Comparison of ENCODE assay signal across 15 cellular contexts in the genomic region with DNA sequence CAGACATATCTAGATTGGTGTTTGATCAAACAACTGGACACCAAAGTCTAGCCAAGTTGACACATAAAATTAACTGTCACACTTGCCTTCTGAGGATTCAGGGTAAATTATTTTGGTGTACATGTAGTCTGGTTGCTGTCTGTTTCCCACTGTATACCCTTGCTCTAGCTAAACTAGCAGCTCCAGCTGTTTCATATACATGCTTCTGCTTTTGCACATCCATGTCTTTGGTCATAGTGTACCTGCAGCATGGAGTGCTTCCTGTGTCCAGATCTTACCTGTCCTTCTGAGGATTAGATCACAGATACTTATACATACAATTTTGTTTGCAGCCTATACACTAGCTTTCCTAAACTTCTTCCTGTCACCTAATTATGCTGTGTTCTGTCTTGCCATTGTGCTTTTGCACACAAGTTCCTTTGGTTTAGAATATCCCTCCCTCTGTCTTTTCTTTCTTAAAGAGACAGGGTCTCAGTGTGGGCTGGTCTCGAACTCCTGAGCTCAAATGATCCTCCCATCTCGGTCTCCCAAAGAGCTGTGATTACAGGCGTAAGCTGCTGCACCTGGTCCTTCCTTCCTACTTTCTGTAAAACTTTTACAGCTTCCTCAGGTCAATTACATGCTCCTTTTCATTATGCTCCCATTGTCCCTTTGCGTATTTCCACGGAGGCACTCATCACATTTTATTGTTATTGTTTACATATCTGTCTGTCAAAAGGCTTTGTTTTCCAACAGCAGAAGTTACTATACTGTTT. TPM values are rescaled to one million over a fixed set of nuclear protein-coding genes. Genes with fewer than 3 reads are reported as not detected.
A peak's percentile ranks its signal among the peaks of the same experiment; 100 is the strongest.
DNase-seq lines count a peak whose midpoint lies in the region; ATAC-seq and TF ChIP-seq lines count a peak whose summit lies in the region.
"Had no signal": no experiment of that assay in that cellular context is flagged by ENCODE, and none has a peak within 500 bp of the region (broad histone marks: within the 10 kb centered on the region; RNA-seq: fewer than 3 reads in every experiment).

No MANE protein-coding gene starts in this region.

- peak overlapping the region; percentile 61 for H3K9ac ChIP-seq in smooth muscle cell (ENCODE audit: low read depth)

- in situ Hi-C loops in GM13977 (cut with MboI; ENCODE audit: low pct_unique_long_range_greater_than_20kb, low sequenced_read_pairs, unreplicated experiment), result no loop called here

- no peak for TF ChIP-seq CTCF in smooth muscle cell (IDR thresholded peaks at IDR 0.05; ENCODE audit: borderline replicate concordance, insufficient read depth, poor library complexity, severe bottlenecking)
- no peak for TF ChIP-seq CTCF in GM13977 (IDR thresholded peaks at IDR 0.05; ENCODE audit: extremely low read depth, insufficient read depth, missing control alignments)
- no peak for TF ChIP-seq CTCF in thyroid gland (IDR thresholded peaks at IDR 0.05)

- peaks cover 91% of the 10 kb centered on the region for H3K79me2 ChIP-seq in smooth muscle cell (ENCODE audit: low read depth)

- no peak overlapping the region for H2AFZ ChIP-seq in smooth muscle cell (ENCODE audit: low read depth)

- DNase-seq in epithelial cell of prostate (ENCODE audit: low read depth, low spot score), result no peak
- DNase-seq in smooth muscle cell (lab: John Stamatoyannopoulos, UW; ENCODE audit: unreplicated experiment), result no peak
- DNase-seq in CD1c-positive myeloid dendritic cell (ENCODE audit: extremely low spot score), result no peak
- DNase-seq in DMS153 treated with DMSO at 0.1 percent for 48 hours (lab: John Stamatoyannopoulos, UW; ENCODE audit: unreplicated experiment), result no peak
- no peak for DNase-seq in GM13977 (ENCODE audit: low spot score)
- no peak for DNase-seq in thyroid gland
- DNase-seq: activated gamma-delta T cell treated with Interleukin-2 at 50 U/mL for 16 hours; BE2C; effector memory CD4-positive, alpha-beta T cell; foreskin melanocyte; MG63; stimulated activated CD4-positive, alpha-beta T cell treated with anti-CD3 and anti-CD28 coated beads, Interleukin-1b, Interleukin-23, amount 100 ng/mL, for 48 hours; stimulated activated CD8-positive, alpha-beta memory T cell treated with anti-CD3 and anti-CD28 coated beads, Interleukin-4, amount 100 ng/mL, for 48 hours had no signal

- intact Hi-C loops in thyroid gland (cut with DNase I), result no loop called here

- peak overlapping the region; percentile 79 for H3K4me2 ChIP-seq in smooth muscle cell

- H3K4me3 ChIP-seq in smooth muscle cell (peak overlapping the region; percentile 21), thyroid gland (replicated peaks in 1 of 3) (no peak overlapping the region)
- H3K4me3 ChIP-seq: MG63 had no signal

- H3K36me3 ChIP-seq in smooth muscle cell (ENCODE audit: low read depth) (no peaks in the 10 kb centered on the region), thyroid gland (no peaks in the 10 kb centered on the region)
- H3K36me3 ChIP-seq: BE2C, MG63 had no signal

- H3K27ac ChIP-seq in epithelial cell of prostate (peak overlapping the region; percentile 18), smooth muscle cell (ENCODE audit: low read depth) (peak overlapping the region; percentile 93), thyroid gland (no peak overlapping the region)

- H3K4me1 ChIP-seq in smooth muscle cell (ENCODE audit: low read depth), result peaks cover 35% of the 10 kb centered on the region
- peaks cover 0 to 9% of the 10 kb centered on the region in 2 donors for H3K4me1 ChIP-seq in thyroid gland
- H3K4me1 ChIP-seq: BE2C had no signal

- H3K27me3 ChIP-seq in smooth muscle cell (ENCODE audit: low read depth), result no peaks in the 10 kb centered on the region
- H3K27me3 ChIP-seq in thyroid gland, result no peaks in the 10 kb centered on the region
- H3K27me3 ChIP-seq: BE2C, MG63 had no signal

- peaks cover 61% of the 10 kb centered on the region for H3F3A ChIP-seq in smooth muscle cell (ENCODE audit: low read depth)

- WGBS in smooth muscle cell (ENCODE audit: low lambda C conversion rate), result 30% methylated on average over 5 of the region's 5 CpGs
- 86% methylated on average over 5 of the region's 5 CpGs for WGBS in thyroid gland, 2 donors

- no peak for TF ChIP-seq POLR2A in thyroid gland (IDR thresholded peaks at IDR 0.05)

- H3K9me3 ChIP-seq in smooth muscle cell (replicated peaks; ENCODE audit: low read depth) (no peaks in the 10 kb centered on the region), thyroid gland (no peaks in the 10 kb centered on the region)
- H3K9me3 ChIP-seq: BE2C, MG63 had no signal

- ATAC-seq in GM19043 (IDR thresholded peaks at IDR 0.05; ENCODE audit: low read depth, unreplicated experiment), result peak; percentile 55
- ATAC-seq in HG03066 (IDR thresholded peaks at IDR 0.05; ENCODE audit: low read depth, unreplicated experiment), result peak; percentile 28

- peaks cover 40% of the 10 kb centered on the region for H4K20me1 ChIP-seq in smooth muscle cell (ENCODE audit: low read depth)

RNA-seq across cellular contexts. Expression of a gene that starts 33.8 kb away (rescaled TPM):
- total RNA-seq in smooth muscle cell (133 and 155 TPM in 2 replicates), thyroid gland (10 to 100 TPM; 24.5 to 60.4 (median 28.2) TPM)
- 122 and 139 TPM in 2 replicates for polyA plus RNA-seq in smooth muscle cell

Comparison
In these comparisons a context has a peak if more than half of its experiments do, and no peak if none do; other contexts are left out.
1. H3K27ac ChIP-seq: peak in epithelial cell of prostate (single experiment) and smooth muscle cell (single experiment); none in thyroid gland (0 of 3).